Comparison of ENCODE assay signal across 8 cellular contexts in the genomic region with DNA sequence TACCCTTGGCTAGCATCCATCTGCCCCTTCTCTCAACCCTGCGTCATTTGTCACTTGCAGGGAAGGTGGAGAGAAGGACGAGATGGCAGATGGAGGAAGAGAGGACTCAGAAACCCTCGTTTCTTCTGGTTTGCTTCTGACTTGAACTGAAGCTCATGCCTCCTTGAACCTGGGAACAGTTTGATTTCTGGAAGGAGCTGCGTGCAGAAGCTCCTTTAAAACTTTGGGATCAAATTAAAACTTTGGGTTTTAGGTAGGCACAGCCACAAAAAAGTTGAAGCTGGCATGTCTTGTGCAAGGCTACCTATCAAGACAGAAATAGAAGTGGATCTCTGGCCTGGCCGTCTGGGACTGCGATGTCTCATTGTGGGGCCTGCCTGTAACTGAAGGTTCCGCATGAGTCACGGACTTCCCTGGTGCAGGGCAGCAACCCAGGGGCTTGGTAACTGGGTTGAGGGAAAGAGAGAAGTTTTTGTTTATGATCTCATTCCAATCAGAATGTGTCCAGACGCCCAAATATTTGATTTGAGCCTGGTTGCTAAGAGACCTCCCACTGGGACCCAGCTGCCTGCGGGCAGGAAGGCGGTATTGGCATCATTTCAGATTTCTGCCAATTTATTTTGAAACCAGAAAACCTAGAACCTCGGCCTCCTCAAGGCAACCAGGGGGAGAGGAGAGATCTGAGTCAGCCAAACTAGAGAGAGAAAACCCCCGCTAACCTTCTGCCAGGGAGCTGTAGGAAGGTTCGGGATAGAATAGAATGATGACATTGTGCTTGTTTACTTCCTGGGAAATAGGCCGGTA. TPM values are rescaled to one million over a fixed set of nuclear protein-coding genes. Genes with fewer than 3 reads are reported as not detected.
A peak's percentile ranks its signal among the peaks of the same experiment; 100 is the strongest.
DNase-seq lines count a peak whose midpoint lies in the region; ATAC-seq and TF ChIP-seq lines count a peak whose summit lies in the region.

No MANE protein-coding gene starts in this region.

- ATAC-seq in HG02588 (IDR thresholded peaks at IDR 0.05; ENCODE audit: unreplicated experiment): peak; percentile 76
- ATAC-seq in psoas muscle: peak in 3 of 4 donors; percentile 69 to 80 (median 79)
- no peak for ATAC-seq in GM21526 (IDR thresholded peaks at IDR 0.05; ENCODE audit: low FRiP score, unreplicated experiment)

- no peak for TF ChIP-seq CTCF in WI38 (IDR thresholded peaks at IDR 0.05; ENCODE audit: low read depth, low read length)
- no peak for TF ChIP-seq CTCF in psoas muscle (IDR thresholded peaks at IDR 0.05)

- no peaks in the 10 kb centered on the region for H3K4me1 ChIP-seq in psoas muscle

- H3K36me3 ChIP-seq in psoas muscle (ENCODE audit: insufficient read depth in 1 of 2, low read depth in 1 of 2): no peaks in the 10 kb centered on the region

- WGBS in psoas muscle, 3 donors: 13 to 20% (median 14%) methylated on average over 15 of the region's 15 CpGs

- H3K9me3 ChIP-seq in psoas muscle: no peaks in the 10 kb centered on the region

- peaks cover 0 to 5% (median 0%) of the 10 kb centered on the region in 3 donors for H3K27me3 ChIP-seq in psoas muscle (ENCODE audit: insufficient read depth in 3 of 3, low read length in 2 of 3)

- DNase-seq in activated naive CD4-positive, alpha-beta T cell treated with Interleukin-2 at 50 U/mL for 16 hours: peak; percentile 63
- DNase-seq in activated naive CD4-positive, alpha-beta T cell treated with anti-CD3 and anti-CD28 coated beads, Interleukin-2, amount 50 U/mL, for 16 hours: no peak
- peak in 2 of 3 experiments; percentile 61 to 81 for DNase-seq in NCI-H1417 (lab: John Stamatoyannopoulos, UW)
- DNase-seq in fibroblast of the conjunctiva (ENCODE audit: low read depth): peak; percentile 93
- peak; percentile 76 to 82 for DNase-seq in psoas muscle

- intact Hi-C loops in psoas muscle (cut with DNase I): no loop called here

- peak overlapping the region; percentile 3 for H3K27ac ChIP-seq in psoas muscle

- H3K4me3 ChIP-seq in WI38 (ENCODE audit: low read depth, low read length): 0 out of 2 replicates have a peak overlapping the region, but pooled peaks have one; percentile 18
- no peak overlapping the region for H3K4me3 ChIP-seq in psoas muscle

RNA-seq across cellular contexts. Expression of a gene that starts 15.8 kb away (rescaled TPM):
- 1 to 10 TPM in 3 of 4 donors, under 1 TPM in 1; 0.47 to 1.8 (median 1.3) TPM for total RNA-seq in psoas muscle
- under 1 TPM; 0.39 to 0.53 (median 0.47) TPM for polyA plus RNA-seq in psoas muscle
